In the genomic region with DNA sequence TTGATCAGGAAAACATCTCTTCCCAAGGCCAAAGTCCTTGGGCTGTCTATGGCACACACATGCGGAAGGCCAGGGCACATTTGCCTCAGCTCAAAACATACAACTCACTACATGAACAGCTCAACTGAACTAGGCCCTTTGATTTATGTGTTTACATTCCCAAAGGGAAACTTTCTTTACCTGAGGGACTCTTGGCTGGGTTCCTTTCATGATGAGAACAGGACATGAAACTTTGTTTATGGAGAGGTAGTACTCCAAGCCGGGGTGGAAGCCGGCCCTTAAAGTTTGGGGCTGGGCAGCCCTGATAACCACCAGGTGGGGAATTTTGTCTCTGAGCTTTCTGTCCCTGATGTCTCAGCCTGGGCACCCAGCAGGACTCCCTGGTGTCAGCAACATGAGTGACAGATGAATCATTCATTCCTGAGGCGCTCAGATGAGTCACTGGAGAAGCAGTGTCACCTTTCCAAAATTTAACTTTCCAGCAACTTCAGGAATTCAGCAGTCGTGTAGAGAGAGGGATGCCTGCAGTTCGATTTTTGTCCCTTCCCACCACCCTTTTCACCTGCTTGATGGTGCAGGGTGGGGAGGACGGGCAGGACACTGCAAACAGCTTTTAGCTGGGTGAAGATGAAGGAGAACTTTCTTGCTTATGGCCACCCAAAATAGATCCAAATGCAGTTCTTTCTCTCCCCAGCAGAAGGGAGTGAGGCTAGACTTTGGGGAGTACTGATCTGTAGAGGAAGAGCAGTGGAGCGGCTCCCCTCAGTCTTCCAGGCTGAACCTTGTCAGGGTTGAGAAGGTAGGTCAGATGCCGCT, we compare ENCODE assay signal across 1 cellular context.
TF ChIP-seq lines count a peak whose summit lies in the region.

No MANE protein-coding gene starts in this region.

TF ChIP-seq in K562, 482 proteins besides CTCF, POLR2A, EP300 and RAD21 (continued from another document):
- TF ChIP-seq, protein P1, sequence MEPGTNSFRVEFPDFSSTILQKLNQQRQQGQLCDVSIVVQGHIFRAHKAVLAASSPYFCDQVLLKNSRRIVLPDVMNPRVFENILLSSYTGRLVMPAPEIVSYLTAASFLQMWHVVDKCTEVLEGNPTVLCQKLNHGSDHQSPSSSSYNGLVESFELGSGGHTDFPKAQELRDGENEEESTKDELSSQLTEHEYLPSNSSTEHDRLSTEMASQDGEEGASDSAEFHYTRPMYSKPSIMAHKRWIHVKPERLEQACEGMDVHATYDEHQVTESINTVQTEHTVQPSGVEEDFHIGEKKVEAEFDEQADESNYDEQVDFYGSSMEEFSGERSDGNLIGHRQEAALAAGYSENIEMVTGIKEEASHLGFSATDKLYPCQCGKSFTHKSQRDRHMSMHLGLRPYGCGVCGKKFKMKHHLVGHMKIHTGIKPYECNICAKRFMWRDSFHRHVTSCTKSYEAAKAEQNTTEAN (CRISPR knock-in tag; IDR thresholded peaks at IDR 0.05), result no peak
- TF ChIP-seq MEIS2 (IDR thresholded peaks at IDR 0.05; ENCODE audit: partially characterized antibody), result peak; percentile 43
- TF ChIP-seq, protein P2, sequence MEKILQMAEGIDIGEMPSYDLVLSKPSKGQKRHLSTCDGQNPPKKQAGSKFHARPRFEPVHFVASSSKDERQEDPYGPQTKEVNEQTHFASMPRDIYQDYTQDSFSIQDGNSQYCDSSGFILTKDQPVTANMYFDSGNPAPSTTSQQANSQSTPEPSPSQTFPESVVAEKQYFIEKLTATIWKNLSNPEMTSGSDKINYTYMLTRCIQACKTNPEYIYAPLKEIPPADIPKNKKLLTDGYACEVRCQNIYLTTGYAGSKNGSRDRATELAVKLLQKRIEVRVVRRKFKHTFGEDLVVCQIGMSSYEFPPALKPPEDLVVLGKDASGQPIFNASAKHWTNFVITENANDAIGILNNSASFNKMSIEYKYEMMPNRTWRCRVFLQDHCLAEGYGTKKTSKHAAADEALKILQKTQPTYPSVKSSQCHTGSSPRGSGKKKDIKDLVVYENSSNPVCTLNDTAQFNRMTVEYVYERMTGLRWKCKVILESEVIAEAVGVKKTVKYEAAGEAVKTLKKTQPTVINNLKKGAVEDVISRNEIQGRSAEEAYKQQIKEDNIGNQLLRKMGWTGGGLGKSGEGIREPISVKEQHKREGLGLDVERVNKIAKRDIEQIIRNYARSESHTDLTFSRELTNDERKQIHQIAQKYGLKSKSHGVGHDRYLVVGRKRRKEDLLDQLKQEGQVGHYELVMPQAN (IDR thresholded peaks at IDR 0.05; ENCODE audit: borderline replicate concordance), result no peak
- TF ChIP-seq, protein P3, sequence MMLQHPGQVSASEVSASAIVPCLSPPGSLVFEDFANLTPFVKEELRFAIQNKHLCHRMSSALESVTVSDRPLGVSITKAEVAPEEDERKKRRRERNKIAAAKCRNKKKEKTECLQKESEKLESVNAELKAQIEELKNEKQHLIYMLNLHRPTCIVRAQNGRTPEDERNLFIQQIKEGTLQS (IDR thresholded peaks at IDR 0.05), result peak; percentile 69
- TF ChIP-seq, protein P3 (CRISPR knock-in tag; conservative IDR thresholded peaks at IDR 0.05), result no peak
- peak; percentile 64; the same call in 1 of the 2 replicates for TF ChIP-seq JUND (IDR thresholded peaks at IDR 0.05; ENCODE audit: borderline replicate concordance, low read depth, low read length)
- no peak for TF ChIP-seq JUND (tag; IDR thresholded peaks at IDR 0.05; ENCODE audit: borderline replicate concordance, low read depth, low read length)
- TF ChIP-seq, protein P4, sequence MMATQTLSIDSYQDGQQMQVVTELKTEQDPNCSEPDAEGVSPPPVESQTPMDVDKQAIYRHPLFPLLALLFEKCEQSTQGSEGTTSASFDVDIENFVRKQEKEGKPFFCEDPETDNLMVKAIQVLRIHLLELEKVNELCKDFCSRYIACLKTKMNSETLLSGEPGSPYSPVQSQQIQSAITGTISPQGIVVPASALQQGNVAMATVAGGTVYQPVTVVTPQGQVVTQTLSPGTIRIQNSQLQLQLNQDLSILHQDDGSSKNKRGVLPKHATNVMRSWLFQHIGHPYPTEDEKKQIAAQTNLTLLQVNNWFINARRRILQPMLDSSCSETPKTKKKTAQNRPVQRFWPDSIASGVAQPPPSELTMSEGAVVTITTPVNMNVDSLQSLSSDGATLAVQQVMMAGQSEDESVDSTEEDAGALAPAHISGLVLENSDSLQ (IDR thresholded peaks at IDR 0.05), result peak; percentile 75
- peak; percentile 79 for TF ChIP-seq ZNF24 (IDR thresholded peaks at IDR 0.05)
